14 cellular contexts compared by ENCODE assay signal in genomic region chr5:39998518-39998917, GRCh38.
DNase-seq lines count a peak whose midpoint lies in the region; TF ChIP-seq lines count a peak whose summit lies in the region.
"Had no signal": no experiment of that assay in that cellular context is flagged by ENCODE, and none has a peak within 500 bp of the region (broad histone marks: within the 10 kb centered on the region; RNA-seq: fewer than 3 reads in every experiment).

No MANE protein-coding gene starts in this region.

- H3K79me2 ChIP-seq in hepatocyte = no peaks in the 10 kb centered on the region

- no peak overlapping the region for H2AFZ ChIP-seq in hepatocyte

- H3K9me3 ChIP-seq in hepatocyte (ENCODE audit: low read depth) = peaks cover 3% of the 10 kb centered on the region
- H3K9me3 ChIP-seq: Peyer's patch had no signal

- peaks cover 3% of the 10 kb centered on the region for H3K4me1 ChIP-seq in hepatocyte (ENCODE audit: insufficient read depth)
- H3K4me1 ChIP-seq: Peyer's patch had no signal

- no peak overlapping the region for H3K4me3 ChIP-seq in hepatocyte
- H3K4me3 ChIP-seq: Peyer's patch had no signal

- H4K20me1 ChIP-seq in hepatocyte (ENCODE audit: insufficient read depth, poor library complexity, severe bottlenecking) = no peaks in the 10 kb centered on the region

- H3K4me2 ChIP-seq in hepatocyte = no peak overlapping the region
- H3K4me2 ChIP-seq: KMS-11 had no signal

- H3K36me3 ChIP-seq in hepatocyte (replicated peaks; ENCODE audit: insufficient read depth, low read depth) = no peaks in the 10 kb centered on the region
- H3K36me3 ChIP-seq: Peyer's patch had no signal

- no peaks in the 10 kb centered on the region for H3K9me2 ChIP-seq in hepatocyte (replicated peaks; ENCODE audit: insufficient read depth)

- no peaks in the 10 kb centered on the region for H3K27me3 ChIP-seq in hepatocyte
- H3K27me3 ChIP-seq: Peyer's patch had no signal

- DNase-seq in DMS 273 (lab: John Stamatoyannopoulos, UW; ENCODE audit: unreplicated experiment) (peak; percentile 2), DMS 273 treated with DMSO at 0.1 percent for 48 hours (lab: John Stamatoyannopoulos, UW) (no peak), amniotic epithelial cell (ENCODE audit: low read depth) (peak; percentile 52), hepatocyte (ENCODE audit: low spot score) (peak; percentile 4), Ammon's horn (ENCODE audit: low spot score) (no peak), kidney tubule cell (ENCODE audit: low spot score) (no peak), hepatic stellate cell (ENCODE audit: low spot score) (no peak)
- DNase-seq in stimulated activated CD4-positive, alpha-beta T cell treated with anti-CD3 and anti-CD28 coated beads, Interleukin-2, amount 100 ng/mL, for 24 hours = no peak
- DNase-seq: DMS79, NCI-H187 treated with DMSO at 0.1 percent for 48 hours, Peyer's patch, SHP77 had no signal

- H3K27ac ChIP-seq in hepatocyte = no peak overlapping the region
- H3K27ac ChIP-seq: 22Rv1, KMS-11, Peyer's patch had no signal

- TF ChIP-seq CTCF in hepatocyte (IDR thresholded peaks at IDR 0.05; ENCODE audit: poor library complexity) = no peak

Comparison
In these comparisons a context has a peak if more than half of its experiments do, and no peak if none do; other contexts are left out.
1. DNase-seq: peak in DMS 273 (single experiment), amniotic epithelial cell (single experiment) and hepatocyte (single experiment); none in DMS 273 treated with DMSO at 0.1 percent for 48 hours (single experiment), Ammon's horn (single experiment), kidney tubule cell (single experiment), stimulated activated CD4-positive, alpha-beta T cell treated with anti-CD3 and anti-CD28 coated beads, Interleukin-2, amount 100 ng/mL, for 24 hours (0 of 2) and hepatic stellate cell (single experiment).